ENCODE assay signal across 9 cellular contexts in genomic region chr16:19330801-19331484, GRCh38.
DNase-seq lines count a peak whose midpoint lies in the region; TF ChIP-seq lines count a peak whose summit lies in the region.
"Had no signal": no experiment of that assay in that cellular context is flagged by ENCODE, and none has a peak within 500 bp of the region (broad histone marks: within the 10 kb centered on the region; RNA-seq: fewer than 3 reads in every experiment).

No MANE protein-coding gene starts in this region.

- H3K4me1 ChIP-seq in stomach smooth muscle (ENCODE audit: control insufficient read depth, insufficient read depth, low read length) = peaks cover 13% of the 10 kb centered on the region

- no peak overlapping the region for H3K9ac ChIP-seq in stomach smooth muscle (ENCODE audit: low read length in 2 of 2)

- no peaks in the 10 kb centered on the region for H3K36me3 ChIP-seq in stomach smooth muscle (ENCODE audit: control insufficient read depth in 2 of 2, insufficient read depth in 2 of 2, low read length in 2 of 2)

- no peak for TF ChIP-seq CTCF in VCaP (conservative IDR thresholded peaks at IDR 0.05)

- H3K27ac ChIP-seq in VCaP (peak overlapping the region; percentile 57), stomach smooth muscle (ENCODE audit: low read length) (peak overlapping the region; percentile 70)

- intact Hi-C loops in head of caudate nucleus (cut with DNase I) = no loop called here

- H3K9me3 ChIP-seq in stomach smooth muscle (ENCODE audit: control insufficient read depth in 2 of 2, low read length in 2 of 2) = no peaks in the 10 kb centered on the region

- no peaks in the 10 kb centered on the region for H3K27me3 ChIP-seq in stomach smooth muscle (ENCODE audit: control insufficient read depth in 1 of 2, insufficient read depth in 2 of 2, low read length in 2 of 2)

- peak; percentile 32 for DNase-seq in HPDE6-E6E7 (ENCODE audit: extremely low spot score)
- DNase-seq in head of caudate nucleus = peak in 23 of 42 donors; percentile 4 to 80 (median 35)
- no peak for DNase-seq in NCI-H1105 (lab: John Stamatoyannopoulos, UW)
- DNase-seq in ACHN = no peak
- no peak for DNase-seq in T-helper 1 cell
- DNase-seq: GF-D8, KBM-7 had no signal

- in situ Hi-C loops in ACHN (cut with HindIII; ENCODE audit: low pct_ligation_motif_present, low pct_unique_long_range_greater_than_20kb, low sequenced_read_pairs) = no loop called here

- peak overlapping the region in 1 of 2 donors; percentile 22 for H3K4me3 ChIP-seq in stomach smooth muscle (ENCODE audit: low read length in 2 of 2)

Comparison
In these comparisons a context has a peak if more than half of its experiments do, and no peak if none do; other contexts are left out.
1. DNase-seq: peak in HPDE6-E6E7 (single experiment) and head of caudate nucleus (23 of 42); none in NCI-H1105 (single experiment), ACHN (single experiment) and T-helper 1 cell (0 of 5).